Comparison of ENCODE assay signal across 9 cellular contexts in the genomic region with DNA sequence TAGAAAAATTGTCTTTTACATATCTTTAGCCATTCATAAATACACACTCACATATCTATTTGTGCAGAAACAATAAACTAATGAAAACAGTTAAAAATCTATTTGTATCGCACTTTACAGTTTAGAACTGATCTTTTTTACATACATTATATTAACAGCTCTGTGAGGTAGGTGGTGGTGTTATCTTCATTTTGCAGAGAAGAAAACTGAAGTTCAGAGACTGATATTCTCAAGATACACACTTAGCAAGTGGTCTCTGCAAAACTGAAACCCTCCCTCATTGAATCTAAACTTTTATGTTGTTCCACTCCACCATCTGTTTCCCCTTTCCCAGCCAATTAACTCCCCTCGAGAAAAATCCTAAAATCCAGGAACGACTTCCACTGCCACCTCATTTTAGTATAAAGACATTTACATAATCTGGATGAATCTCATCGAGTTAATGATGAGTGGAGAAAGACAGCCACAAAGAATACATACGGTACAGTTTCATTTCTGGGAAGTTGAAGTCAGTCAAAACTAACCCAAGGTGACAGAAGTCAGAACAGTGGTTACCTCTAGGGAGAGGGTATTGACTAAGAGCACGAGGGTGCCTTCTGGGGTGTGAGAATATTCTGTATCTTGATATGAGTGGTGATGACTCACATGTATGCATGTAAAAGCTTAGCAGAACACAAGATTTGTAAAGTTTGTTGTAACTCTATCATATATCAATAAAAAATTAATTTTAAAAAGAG.
A peak's percentile ranks its signal among the peaks of the same experiment; 100 is the strongest.
DNase-seq lines count a peak whose midpoint lies in the region; ATAC-seq, FAIRE-seq and TF ChIP-seq lines count a peak whose summit lies in the region.
"Had no signal": no experiment of that assay in that cellular context is flagged by ENCODE, and none has a peak within 500 bp of the region (broad histone marks: within the 10 kb centered on the region; RNA-seq: fewer than 3 reads in every experiment).

No MANE protein-coding gene starts in this region.

- H3K9ac ChIP-seq in kidney (ENCODE audit: low read length in 2 of 2) = no peak overlapping the region

- H3K27ac ChIP-seq in kidney (ENCODE audit: low read depth in 2 of 2, low read length in 2 of 2) = no peak overlapping the region
- no peak overlapping the region for H3K27ac ChIP-seq in spleen

- DNase-seq in cardiac fibroblast (ENCODE audit: low read depth in 2 of 2) (peak; percentile 18 to 56), kidney (no peak), occipital lobe (lab: John Stamatoyannopoulos, UW) (no peak), spleen (no peak), NCI-H128 (lab: John Stamatoyannopoulos, UW; ENCODE audit: unreplicated experiment) (no peak)

- ATAC-seq in GM18502 (IDR thresholded peaks at IDR 0.05; ENCODE audit: poor library complexity, unreplicated experiment) (peak; percentile 97), GM19463 (IDR thresholded peaks at IDR 0.05; ENCODE audit: unreplicated experiment) (peak; percentile 96), HG03159 (IDR thresholded peaks at IDR 0.05; ENCODE audit: unreplicated experiment) (peak; percentile 98)
- ATAC-seq: GM23338 had no signal

- no peak for FAIRE-seq in kidney (lab: Jason Lieb, UNC)

- TF ChIP-seq POLR2A in spleen (IDR thresholded peaks at IDR 0.05) = no peak

- TF ChIP-seq CTCF in cardiac fibroblast (IDR thresholded peaks at IDR 0.05; ENCODE audit: low read depth, low read length) (no peak), kidney (IDR thresholded peaks at IDR 0.05; ENCODE audit: borderline replicate concordance, extremely low read depth, insufficient read depth) (no peak), spleen (IDR thresholded peaks at IDR 0.05 in 8 of 11, conservative IDR thresholded peaks at IDR 0.05 in 3 of 11) (no peak)

- no peaks in the 10 kb centered on the region for H3K27me3 ChIP-seq in spleen (replicated peaks in 1 of 7)

- no peaks in the 10 kb centered on the region for H3K9me3 ChIP-seq in kidney (ENCODE audit: control insufficient read depth in 1 of 2, low read length in 2 of 2)
- no peaks in the 10 kb centered on the region for H3K9me3 ChIP-seq in spleen

- H3K4me1 ChIP-seq in kidney (ENCODE audit: control insufficient read depth in 1 of 2, insufficient read depth in 1 of 2, low read depth in 1 of 2, low read length in 2 of 2) = no peaks in the 10 kb centered on the region
- H3K4me1 ChIP-seq in spleen = peaks cover 0 to 30% (median 4%) of the 10 kb centered on the region in 6 donors

- H3K36me3 ChIP-seq in kidney (ENCODE audit: control insufficient read depth in 1 of 2, insufficient read depth in 2 of 2, low read length in 2 of 2) (no peaks in the 10 kb centered on the region), spleen (no peaks in the 10 kb centered on the region)

- intact Hi-C loops in kidney (cut with DNase I) (no loop called here), spleen (cut with DNase I; ENCODE audit: low total_unique reads) (no loop called here)

- H3K4me3 ChIP-seq in cardiac fibroblast (replicated peaks in 1 of 2; ENCODE audit: low read depth in 2 of 2, low read length in 2 of 2) (no peak overlapping the region), kidney (ENCODE audit: low read length in 2 of 2) (no peak overlapping the region), spleen (no peak overlapping the region)
- H3K4me3 ChIP-seq: GM23338 had no signal

- 38 to 53% (median 40%) methylated on average over 6 of the region's 6 CpGs for WGBS in spleen, 5 donors

Comparison
In these comparisons a context has a peak if more than half of its experiments do, and no peak if none do; other contexts are left out.
1. DNase-seq: peak in cardiac fibroblast (2 of 2); none in kidney (single experiment), occipital lobe (single experiment), spleen (single experiment) and NCI-H128 (single experiment).
2. Peak in every context shown above with its lines, with median percentiles within 50 percentile points of each other: ATAC-seq.